Comparison of ENCODE assay signal across 14 cellular contexts in the genomic region with DNA sequence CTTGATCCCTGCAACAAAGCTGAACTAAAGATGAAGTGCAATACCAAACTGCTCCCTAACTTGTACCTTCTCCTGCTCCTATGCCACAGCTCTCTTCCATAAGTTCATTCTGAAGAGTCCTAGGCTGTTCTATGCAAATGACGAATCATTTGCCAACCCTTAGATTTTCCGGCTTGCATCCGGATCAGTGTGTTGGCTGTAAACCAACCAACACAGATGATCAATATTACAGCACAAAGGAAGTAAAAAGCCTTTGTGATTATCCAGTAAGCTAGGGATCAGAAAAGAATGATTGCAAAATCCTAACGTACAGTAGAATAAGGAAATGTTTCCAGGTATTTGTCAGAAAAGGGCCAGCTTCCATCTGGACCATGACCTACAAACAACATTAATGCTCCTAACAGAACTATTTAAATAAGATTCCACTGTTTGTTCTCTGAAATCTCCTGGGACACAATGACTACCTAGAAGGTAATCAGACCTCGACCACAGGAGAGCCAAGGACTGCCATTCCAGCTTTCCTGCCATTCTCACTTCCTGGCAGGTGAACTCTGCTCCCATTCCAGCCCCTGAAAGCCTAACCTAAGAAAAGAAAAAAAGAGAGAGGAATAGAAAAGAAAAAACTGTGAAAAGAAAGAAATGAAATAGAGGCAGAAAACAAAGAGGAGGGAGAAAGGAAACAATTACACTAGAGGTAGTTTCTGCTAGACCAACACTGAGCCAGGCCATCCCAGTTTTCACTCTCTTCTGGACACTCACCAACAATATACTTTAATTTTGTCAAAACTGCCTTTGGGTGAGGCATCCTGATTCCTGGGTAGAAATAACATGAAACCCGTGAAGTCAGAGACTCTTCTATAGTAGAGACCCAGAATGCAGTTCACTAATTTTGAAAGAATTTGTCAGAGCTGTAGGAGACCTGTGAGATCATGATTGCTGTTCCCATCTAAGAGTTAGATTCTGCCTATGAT. TPM values are rescaled to one million over a fixed set of nuclear protein-coding genes. Genes with fewer than 3 reads are reported as not detected.
DNase-seq lines count a peak whose midpoint lies in the region; ATAC-seq and TF ChIP-seq lines count a peak whose summit lies in the region.
"Had no signal": no experiment of that assay in that cellular context is flagged by ENCODE, and none has a peak within 500 bp of the region (broad histone marks: within the 10 kb centered on the region; RNA-seq: fewer than 3 reads in every experiment).

No MANE protein-coding gene starts in this region.

- H3K9me3 ChIP-seq in MG63 = no peaks in the 10 kb centered on the region
- H3K9me3 ChIP-seq in neuronal stem cell (replicated peaks in 1 of 2; ENCODE audit: control insufficient read depth in 2 of 2, insufficient read depth in 1 of 2, low read depth in 1 of 2, low read length in 2 of 2) = no peaks in the 10 kb centered on the region
- no peaks in the 10 kb centered on the region for H3K9me3 ChIP-seq in naive thymus-derived CD4-positive, alpha-beta T cell (ENCODE audit: control insufficient read depth in 2 of 3, low read length in 3 of 3)

- TF ChIP-seq CTCF in choroid plexus epithelial cell (conservative IDR thresholded peaks at IDR 0.05; ENCODE audit: low read depth, low read length) = no peak

- peak overlapping the region; percentile 12 for H3K27ac Mint-ChIP-seq in memory B cell
- H3K27ac Mint-ChIP-seq in naive thymus-derived CD4-positive, alpha-beta T cell = no peak overlapping the region
- H3K27ac Mint-ChIP-seq: activated T-cell treated with anti-CD3 and anti-CD28 coated beads, Interleukin-2, amount 50 U/mL, for 24 hours; stimulated activated naive B cell treated with anti-CD40 and anti-IgM and Interleukin-4, amounts not matched to agents 10 μg/mL and 1 μg/mL and 100 μg/mL, for 72 hours had no signal

- no peak overlapping the region for H2BK120ac ChIP-seq in neuronal stem cell (ENCODE audit: low read depth, low read length)

- CTCF ChIA-PET in naive thymus-derived CD4-positive, alpha-beta T cell (lab: Charles Lee) = interaction anchor here (0.5 to 0.6 kb wide), 2 partner anchors 10 to 409 kb away, joined by 3 to 5 read pairs; no protein-coding TSS in a partner anchor

- H3K9ac ChIP-seq in neuronal stem cell (ENCODE audit: low read depth, low read length, poor library complexity) = no peak overlapping the region

- H3K4me1 ChIP-seq in neuronal stem cell (ENCODE audit: control insufficient read depth in 2 of 2, insufficient read depth in 1 of 2, low read depth in 1 of 2, low read length in 2 of 2) = peaks cover 0 to 7% of the 10 kb centered on the region in 2 donors
- peaks cover 3 to 5% of the 10 kb centered on the region in 2 donors for H3K4me1 ChIP-seq in naive thymus-derived CD4-positive, alpha-beta T cell (ENCODE audit: control insufficient read depth in 2 of 2, insufficient read depth in 2 of 2, low read length in 2 of 2)

- H4K8ac ChIP-seq in neuronal stem cell (ENCODE audit: low read depth, low read length) = no peak overlapping the region

- H3K27me3 ChIP-seq in MG63 = no peaks in the 10 kb centered on the region
- H3K27me3 ChIP-seq in neuronal stem cell (ENCODE audit: control insufficient read depth in 3 of 3, insufficient read depth in 3 of 3, low read depth in 1 of 3, low read length in 3 of 3) = no peaks in the 10 kb centered on the region
- H3K27me3 ChIP-seq in naive thymus-derived CD4-positive, alpha-beta T cell (ENCODE audit: control insufficient read depth in 2 of 2, insufficient read depth in 2 of 2, low read length in 2 of 2) = no peaks in the 10 kb centered on the region
- H3K27me3 ChIP-seq: dorsolateral prefrontal cortex had no signal

- ATAC-seq in memory B cell (ENCODE audit: low read depth) = no peak
- ATAC-seq in naive thymus-derived CD4-positive, alpha-beta T cell = no peak
- no peak for ATAC-seq in GM19467 (IDR thresholded peaks at IDR 0.05; ENCODE audit: unreplicated experiment)
- ATAC-seq: stimulated activated naive B cell treated with anti-CD40 and anti-IgM and Interleukin-4, amounts not matched to agents 10 μg/mL and 1 μg/mL and 100 μg/mL, for 72 hours had no signal

- no peaks in the 10 kb centered on the region for H3K9me3 Mint-ChIP-seq in memory B cell
- H3K9me3 Mint-ChIP-seq in naive thymus-derived CD4-positive, alpha-beta T cell = peaks cover 0 to 3% (median 0%) of the 10 kb centered on the region in 11 donors
- H3K9me3 Mint-ChIP-seq: activated T-cell treated with anti-CD3 and anti-CD28 coated beads, Interleukin-2, amount 50 U/mL, for 24 hours; stimulated activated naive B cell treated with anti-CD40 and anti-IgM and Interleukin-4, amounts not matched to agents 10 μg/mL and 1 μg/mL and 100 μg/mL, for 72 hours had no signal

- H3K27ac ChIP-seq in neuronal stem cell (replicated peaks; ENCODE audit: low read length) = no peak overlapping the region
- no peak overlapping the region for H3K27ac ChIP-seq in naive thymus-derived CD4-positive, alpha-beta T cell (ENCODE audit: low read depth, low read length)
- H3K27ac ChIP-seq: dorsolateral prefrontal cortex had no signal

- H3K4me3 Mint-ChIP-seq in memory B cell = no peak overlapping the region
- H3K4me3 Mint-ChIP-seq in naive thymus-derived CD4-positive, alpha-beta T cell = no peak overlapping the region
- H3K4me3 Mint-ChIP-seq: activated T-cell treated with anti-CD3 and anti-CD28 coated beads, Interleukin-2, amount 50 U/mL, for 24 hours; stimulated activated naive B cell treated with anti-CD40 and anti-IgM and Interleukin-4, amounts not matched to agents 10 μg/mL and 1 μg/mL and 100 μg/mL, for 72 hours had no signal

- H3K18ac ChIP-seq in neuronal stem cell (ENCODE audit: low read length) = no peak overlapping the region

- H3K4me1 Mint-ChIP-seq in memory B cell = peaks cover 29% of the 10 kb centered on the region
- H3K4me1 Mint-ChIP-seq in naive thymus-derived CD4-positive, alpha-beta T cell = peaks cover 25 to 51% (median 30%) of the 10 kb centered on the region in 7 donors

- H3K36me3 ChIP-seq in MG63 = no peaks in the 10 kb centered on the region
- H3K36me3 ChIP-seq in neuronal stem cell (replicated peaks in 1 of 2; ENCODE audit: control insufficient read depth in 2 of 2, insufficient read depth in 2 of 2, low read length in 2 of 2) = no peaks in the 10 kb centered on the region
- no peaks in the 10 kb centered on the region for H3K36me3 ChIP-seq in naive thymus-derived CD4-positive, alpha-beta T cell (ENCODE audit: control insufficient read depth in 2 of 3, insufficient read depth in 3 of 3, low read length in 3 of 3)

- peak; percentile 21 for DNase-seq in Daoy (ENCODE audit: low read depth)
- peak; percentile 41 for DNase-seq in MG63
- peak; percentile 10 for DNase-seq in choroid plexus epithelial cell (ENCODE audit: low read depth)
- no peak for DNase-seq in memory B cell (ENCODE audit: low spot score in 2 of 2)
- no peak for DNase-seq in neuronal stem cell (ENCODE audit: low spot score)
- DNase-seq in kidney glomerular epithelial cell (lab: John Stamatoyannopoulos, UW) = no peak
- DNase-seq in naive thymus-derived CD4-positive, alpha-beta T cell = no peak
- DNase-seq: activated T-cell treated with anti-CD3 and anti-CD28 coated beads, Interleukin-2, amount 50 U/mL, for 24 hours; dorsolateral prefrontal cortex; retina; stimulated activated CD4-positive, alpha-beta T cell treated with anti-CD3 and anti-CD28 coated beads, Interleukin-2, amount 100 ng/mL, for 48 hours; stimulated activated naive B cell treated with anti-CD40 and anti-IgM and Interleukin-4, amounts not matched to agents 10 μg/mL and 1 μg/mL and 100 μg/mL, for 72 hours; SW 1271 had no signal

- H3K4ac ChIP-seq in neuronal stem cell (ENCODE audit: low read length) = no peak overlapping the region

- H3K4me2 ChIP-seq in neuronal stem cell (ENCODE audit: insufficient read depth, low read length, poor library complexity, severe bottlenecking) = no peak overlapping the region

- no peak overlapping the region for H2BK5ac ChIP-seq in neuronal stem cell (ENCODE audit: low read length)

- no peak overlapping the region for H2BK12ac ChIP-seq in neuronal stem cell (ENCODE audit: low read length)

- no CpG with 5 or more reads among the region's 6 CpGs for WGBS in neuronal stem cell (ENCODE audit: extremely low coverage in 2 of 2, insufficient read length in 2 of 2, insufficient replicate concordance in 1 of 2), 2 donors

- POLR2A ChIA-PET in naive thymus-derived CD4-positive, alpha-beta T cell (lab: Charles Lee) = no interaction called here

- H4K91ac ChIP-seq in neuronal stem cell (ENCODE audit: low read depth, low read length, poor library complexity) = no peak overlapping the region

- no peak overlapping the region for H2AK5ac ChIP-seq in neuronal stem cell (ENCODE audit: low read depth, low read length)

- H3K36me3 Mint-ChIP-seq in memory B cell = no peaks in the 10 kb centered on the region
- H3K36me3 Mint-ChIP-seq in naive thymus-derived CD4-positive, alpha-beta T cell = peaks cover 0 to 7% (median 0%) of the 10 kb centered on the region in 5 donors
- H3K36me3 Mint-ChIP-seq: stimulated activated naive B cell treated with anti-CD40 and anti-IgM and Interleukin-4, amounts not matched to agents 10 μg/mL and 1 μg/mL and 100 μg/mL, for 72 hours had no signal

- intact Hi-C loops in naive thymus-derived CD4-positive, alpha-beta T cell (cut with micrococcal nuclease) = no loop called here

- no peak overlapping the region for H2AFZ ChIP-seq in neuronal stem cell (ENCODE audit: low read length)

- no peak overlapping the region for H3K23ac ChIP-seq in neuronal stem cell (ENCODE audit: low read depth, low read length, poor library complexity)

- H3K14ac ChIP-seq in neuronal stem cell (ENCODE audit: low read length) = no peak overlapping the region

- no peaks in the 10 kb centered on the region for H3K27me3 Mint-ChIP-seq in memory B cell
- H3K27me3 Mint-ChIP-seq in naive thymus-derived CD4-positive, alpha-beta T cell = no peaks in the 10 kb centered on the region
- H3K27me3 Mint-ChIP-seq: activated T-cell treated with anti-CD3 and anti-CD28 coated beads, Interleukin-2, amount 50 U/mL, for 24 hours; stimulated activated naive B cell treated with anti-CD40 and anti-IgM and Interleukin-4, amounts not matched to agents 10 μg/mL and 1 μg/mL and 100 μg/mL, for 72 hours had no signal

- no peaks in the 10 kb centered on the region for H3K79me1 ChIP-seq in neuronal stem cell (ENCODE audit: low read depth, low read length)

- no peak overlapping the region for H3K4me3 ChIP-seq in MG63
- H3K4me3 ChIP-seq in choroid plexus epithelial cell (ENCODE audit: low read depth, low read length) = no peak overlapping the region
- H3K4me3 ChIP-seq in neuronal stem cell (ENCODE audit: low read length in 2 of 2) = no peak overlapping the region
- no peak overlapping the region for H3K4me3 ChIP-seq in naive thymus-derived CD4-positive, alpha-beta T cell (ENCODE audit: low read length)
- H3K4me3 ChIP-seq: dorsolateral prefrontal cortex had no signal

- H2BK15ac ChIP-seq in neuronal stem cell (ENCODE audit: low read length) = no peak overlapping the region

RNA-seq across cellular contexts. Expression of gene GMDS, which starts 19.7 kb away (rescaled TPM):
- total RNA-seq in Daoy (2014; rRNA removed; shearing (Covaris generic)) = 10.0 and 18.8 TPM in 2 replicates
- 0.22 and 1.8 TPM in 2 replicates for total RNA-seq in MG63 (2014; rRNA removed; shearing (Covaris generic); ENCODE audit: low replicate concordance)
- 11.6 TPM for polyA plus RNA-seq in neuronal stem cell (2013, experiment 1 of 2)
- 12.4 TPM for polyA plus RNA-seq in neuronal stem cell (2013, experiment 2 of 2)
- 10 to 100 TPM; 12.7 to 33.9 (median 18.3) TPM for total RNA-seq in naive thymus-derived CD4-positive, alpha-beta T cell
- polyA plus RNA-seq in naive thymus-derived CD4-positive, alpha-beta T cell = 10 to 100 TPM; 16.0 to 20.8 TPM

Comparison
In these comparisons a context has a peak if more than half of its experiments do, and no peak if none do; other contexts are left out.
1. DNase-seq: peak in Daoy (single experiment), MG63 (single experiment) and choroid plexus epithelial cell (single experiment); none in memory B cell (0 of 2), neuronal stem cell (single experiment), kidney glomerular epithelial cell (single experiment) and naive thymus-derived CD4-positive, alpha-beta T cell (0 of 9).